ENCODE assay signal across 36 cellular contexts in genomic region chr1:203470240-203470639, GRCh38. TPM values are rescaled to one million over a fixed set of nuclear protein-coding genes. Genes with fewer than 3 reads are reported as not detected.
"Had no signal": no experiment of that assay in that cellular context is flagged by ENCODE, and none has a peak within 500 bp of the region (broad histone marks: within the 10 kb centered on the region; RNA-seq: fewer than 3 reads in every experiment).

No MANE protein-coding gene starts in this region.

- H3K27ac Mint-ChIP-seq: activated B cell treated with CpG ODN at 0.5 μM for 24 hours; activated CD4-positive, alpha-beta memory T cell treated with anti-CD3 and anti-CD28 coated beads, Interleukin-2, amount 10 ng/mL, durations not matched to agents 7 days and 5 days; activated CD8-positive, alpha-beta memory T cell treated with anti-CD3 and anti-CD28 coated beads, Interleukin-2, amount 10 ng/mL, durations not matched to agents 7 days and 5 days; activated naive CD4-positive, alpha-beta T cell treated with anti-CD3 and anti-CD28 coated beads, Interleukin-2, amount 10 ng/mL, durations not matched to agents 7 days and 5 days; activated naive CD8-positive, alpha-beta T cell; activated naive CD8-positive, alpha-beta T cell treated with anti-CD3 and anti-CD28 coated beads, Interleukin-2, amount 50 U/mL, for 24 hours had no signal

- DNase-seq: activated B cell treated with CpG ODN at 0.5 μM for 24 hours; activated CD4-positive, alpha-beta memory T cell treated with anti-CD3 and anti-CD28 coated beads, Interleukin-2, amount 10 ng/mL, durations not matched to agents 7 days and 5 days; activated CD4-positive, alpha-beta T cell treated with anti-CD3 and anti-CD28 coated beads for 4 hours; activated CD4-positive, CD25-positive, alpha-beta regulatory T cell treated with anti-CD3 and anti-CD28 coated beads, Interleukin-2, amount 50 U/mL, for 72 hours; activated CD8-positive, alpha-beta memory T cell treated with anti-CD3 and anti-CD28 coated beads for 24 hours; activated CD8-positive, alpha-beta memory T cell treated with anti-CD3 and anti-CD28 coated beads, Interleukin-2, amount 10 ng/mL, durations not matched to agents 7 days and 5 days; activated CD8-positive, alpha-beta memory T cell treated with anti-CD3 and anti-CD28 coated beads, Interleukin-2, amount 50 U/mL, for 48 hours; activated effector memory CD4-positive, alpha-beta T cell treated with Interleukin-2 at 50 U/mL for 16 hours; activated naive CD4-positive, alpha-beta T cell treated with anti-CD3 and anti-CD28 coated beads, Interleukin-2, amount 10 ng/mL, durations not matched to agents 7 days and 5 days; activated naive CD8-positive, alpha-beta T cell treated with anti-CD3 and anti-CD28 coated beads, Interleukin-2, amount 50 U/mL, for 24 hours; activated T-cell treated with anti-CD3 and anti-CD28 coated beads, Interleukin-2, amount 50 U/mL, for 48 hours; anterior cingulate cortex; brain microvascular endothelial cell; Karpas-422; KBM-7; NCI-H1105; NCI-H1436; NCI-H1694; NCI-H1930; NCI-H2081 treated with DMSO at 0.1 percent for 48 hours; NCI-H226; NCI-H446 treated with DMSO at 0.1 percent for 48 hours; NCI-H524; NCI-H69; PC-9; Right ventricle myocardium superior; SW 1271; T-helper 1 cell; T-helper 2 cell; T-helper 9 cell had no signal

- H3K36me3 ChIP-seq: brain microvascular endothelial cell had no signal

- FAIRE-seq: RCC 7860 had no signal

- H3K9me3 Mint-ChIP-seq: activated B cell treated with CpG ODN at 0.5 μM for 24 hours; activated CD4-positive, alpha-beta memory T cell treated with anti-CD3 and anti-CD28 coated beads, Interleukin-2, amount 10 ng/mL, durations not matched to agents 7 days and 5 days; activated naive CD4-positive, alpha-beta T cell treated with anti-CD3 and anti-CD28 coated beads, Interleukin-2, amount 10 ng/mL, durations not matched to agents 7 days and 5 days; activated naive CD8-positive, alpha-beta T cell treated with anti-CD3 and anti-CD28 coated beads, Interleukin-2, amount 50 U/mL, for 24 hours had no signal

- H3K4me3 ChIP-seq: PC-9 had no signal

- H3K4me2 ChIP-seq: PC-9 had no signal

- ATAC-seq: activated CD8-positive, alpha-beta memory T cell treated with anti-CD3 and anti-CD28 coated beads, Interleukin-2, amount 10 ng/mL, durations not matched to agents 7 days and 5 days; activated naive CD8-positive, alpha-beta T cell treated with anti-CD3 and anti-CD28 coated beads, Interleukin-2, amount 50 U/mL, for 24 hours had no signal

- H3K4me1 Mint-ChIP-seq: activated B cell treated with CpG ODN at 0.5 μM for 24 hours; activated CD4-positive, alpha-beta memory T cell treated with anti-CD3 and anti-CD28 coated beads, Interleukin-2, amount 10 ng/mL, durations not matched to agents 7 days and 5 days; activated CD8-positive, alpha-beta memory T cell treated with anti-CD3 and anti-CD28 coated beads, Interleukin-2, amount 10 ng/mL, durations not matched to agents 7 days and 5 days; activated naive CD4-positive, alpha-beta T cell treated with anti-CD3 and anti-CD28 coated beads, Interleukin-2, amount 10 ng/mL, durations not matched to agents 7 days and 5 days; activated naive CD8-positive, alpha-beta T cell treated with anti-CD3 and anti-CD28 coated beads, Interleukin-2, amount 50 U/mL, for 24 hours had no signal

- H2AFZ ChIP-seq: PC-9 had no signal

- H3K27ac ChIP-seq: brain microvascular endothelial cell, PC-9, RWPE1, VCaP had no signal

- H3K4me3 Mint-ChIP-seq: activated B cell treated with CpG ODN at 0.5 μM for 24 hours; activated CD4-positive, alpha-beta memory T cell treated with anti-CD3 and anti-CD28 coated beads, Interleukin-2, amount 10 ng/mL, durations not matched to agents 7 days and 5 days; activated CD8-positive, alpha-beta memory T cell treated with anti-CD3 and anti-CD28 coated beads, Interleukin-2, amount 10 ng/mL, durations not matched to agents 7 days and 5 days; activated naive CD4-positive, alpha-beta T cell treated with anti-CD3 and anti-CD28 coated beads, Interleukin-2, amount 10 ng/mL, durations not matched to agents 7 days and 5 days; activated naive CD8-positive, alpha-beta T cell; activated naive CD8-positive, alpha-beta T cell treated with anti-CD3 and anti-CD28 coated beads, Interleukin-2, amount 50 U/mL, for 24 hours had no signal

- H3K36me3 Mint-ChIP-seq: activated CD8-positive, alpha-beta memory T cell treated with anti-CD3 and anti-CD28 coated beads, Interleukin-2, amount 10 ng/mL, durations not matched to agents 7 days and 5 days; activated naive CD4-positive, alpha-beta T cell treated with anti-CD3 and anti-CD28 coated beads, Interleukin-2, amount 10 ng/mL, durations not matched to agents 7 days and 5 days; activated naive CD8-positive, alpha-beta T cell had no signal

RNA-seq across cellular contexts. Expression of gene PRELP, which starts 5.4 kb away (rescaled TPM):
- total RNA-seq: activated B cell treated with CpG ODN at 0.5 μM for 24 hours; activated CD4-positive, alpha-beta memory T cell treated with anti-CD3 and anti-CD28 coated beads, Interleukin-2, amount 10 ng/mL, durations not matched to agents 7 days and 5 days; activated CD8-positive, alpha-beta memory T cell treated with anti-CD3 and anti-CD28 coated beads, Interleukin-2, amount 10 ng/mL, durations not matched to agents 7 days and 5 days; MCF 10A; OCI-LY7; PC-9 had no signal

RNA-seq across cellular contexts. Expression of gene OPTC, which starts 23.7 kb away (rescaled TPM):
- total RNA-seq: activated B cell treated with CpG ODN at 0.5 μM for 24 hours; activated CD4-positive, alpha-beta memory T cell treated with anti-CD3 and anti-CD28 coated beads, Interleukin-2, amount 10 ng/mL, durations not matched to agents 7 days and 5 days; activated CD8-positive, alpha-beta memory T cell treated with anti-CD3 and anti-CD28 coated beads, Interleukin-2, amount 10 ng/mL, durations not matched to agents 7 days and 5 days; MCF 10A; OCI-LY7; PC-9; Right ventricle myocardium superior had no signal
